In the genomic region with DNA sequence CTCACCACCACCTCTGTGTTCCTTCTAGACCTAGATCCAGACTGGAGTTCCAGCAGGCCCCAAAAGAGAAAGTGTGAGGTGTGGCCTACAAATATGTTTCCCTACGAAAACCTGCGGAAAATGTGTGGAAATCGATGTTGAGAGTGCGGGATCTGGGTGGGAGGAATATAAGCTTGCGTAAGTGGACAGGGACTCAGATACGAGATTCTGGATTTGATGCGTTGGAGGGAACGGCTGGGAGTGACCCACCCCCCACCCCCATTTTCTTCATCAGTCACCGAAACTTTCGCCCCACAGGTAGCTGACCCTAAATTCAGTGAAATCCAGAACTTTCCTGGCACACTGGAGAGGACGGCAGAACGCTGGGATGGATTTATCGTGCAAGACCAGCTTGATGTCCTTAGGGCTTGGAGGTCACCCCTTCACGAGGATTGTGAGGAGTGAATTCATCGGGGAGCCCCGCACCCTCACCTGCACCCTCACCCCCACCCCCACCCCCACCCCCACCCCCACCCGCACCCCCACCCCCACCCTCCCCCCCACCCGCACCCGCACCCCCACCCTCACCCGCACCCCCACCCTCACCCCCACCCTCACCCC, we compare ENCODE assay signal across 12 cellular contexts. TPM values are rescaled to one million over a fixed set of nuclear protein-coding genes. Genes with fewer than 3 reads are reported as not detected.
A peak's percentile ranks its signal among the peaks of the same experiment; 100 is the strongest.
DNase-seq lines count a peak whose midpoint lies in the region; ATAC-seq, FAIRE-seq and TF ChIP-seq lines count a peak whose summit lies in the region.
"Had no signal": no experiment of that assay in that cellular context is flagged by ENCODE, and none has a peak within 500 bp of the region (broad histone marks: within the 10 kb centered on the region; RNA-seq: fewer than 3 reads in every experiment).

No MANE protein-coding gene starts in this region.

- H3F3A ChIP-seq in PC-3 (ENCODE audit: low read length, unreplicated experiment), result peaks cover 10% of the 10 kb centered on the region

- peaks cover 6% of the 10 kb centered on the region; the same call in 1 of the 2 replicates for H3K4me1 ChIP-seq in PC-3 (ENCODE audit: insufficient read depth, low read length)
- H3K4me1 ChIP-seq in endodermal cell (ENCODE audit: control insufficient read depth, insufficient read depth, low read length), result no peaks in the 10 kb centered on the region
- H3K4me1 ChIP-seq: pancreas had no signal

- H3K9me3 Mint-ChIP-seq in natural killer cell (no peaks in the 10 kb centered on the region), endodermal cell (no peaks in the 10 kb centered on the region)
- H3K9me3 Mint-ChIP-seq in natural killer cell treated with Interleukin-12 subunit alpha and Interleukin-12 subunit beta and Interleukin-15 and Interleukin-18, amount 100 ng/mL, for 72 hours, result no peaks in the 10 kb centered on the region

- intact Hi-C loops in natural killer cell (cut with micrococcal nuclease) (no loop called here), PC-3 (cut with micrococcal nuclease) (loop anchor here (1.0 kb wide), 1 partner anchor 12 kb away; no protein-coding TSS in a partner anchor)

- no peaks in the 10 kb centered on the region for H3K9me2 ChIP-seq in PC-3 (replicated peaks; ENCODE audit: low read length)

- no peak overlapping the region for H3K4me3 ChIP-seq in PC-3 (ENCODE audit: low read length)
- no peak overlapping the region for H3K4me3 ChIP-seq in endodermal cell (ENCODE audit: low read length)
- H3K4me3 ChIP-seq: pancreas, suprapubic skin had no signal

- H3K27me3 ChIP-seq in PC-3 (ENCODE audit: low read length) (no peaks in the 10 kb centered on the region), endodermal cell (ENCODE audit: control insufficient read depth, insufficient read depth, low read length, poor library complexity, severe bottlenecking) (no peaks in the 10 kb centered on the region)
- H3K27me3 ChIP-seq: pancreas, suprapubic skin had no signal

- H3K9ac ChIP-seq in PC-3 (ENCODE audit: low read length), result no peak overlapping the region
- no peak overlapping the region for H3K9ac ChIP-seq in endodermal cell (ENCODE audit: extremely low read depth, low read length, poor library complexity, severe bottlenecking)

- H3K9me3 ChIP-seq in PC-3 (ENCODE audit: low read length) (no peaks in the 10 kb centered on the region), endodermal cell (ENCODE audit: control insufficient read depth, low read length) (no peaks in the 10 kb centered on the region)
- H3K9me3 ChIP-seq: pancreas, suprapubic skin had no signal

- POLR2A ChIA-PET in PC-3 (lab: Charles Lee; ENCODE audit: unreplicated experiment), result interaction anchor here (0.6 kb wide), 1 partner anchor 67 kb away, joined by 3 read pairs; no protein-coding TSS in a partner anchor

- H3K79me2 ChIP-seq in PC-3 (ENCODE audit: low read length), result no peaks in the 10 kb centered on the region

- DNase-seq in natural killer cell, result no peak
- DNase-seq in natural killer cell treated with Interleukin-12 subunit alpha and Interleukin-12 subunit beta and Interleukin-15 and Interleukin-18, amount 100 ng/mL, for 72 hours (ENCODE audit: low spot score), result no peak
- DNase-seq in PC-3, result no peak
- no peak for DNase-seq in endodermal cell
- DNase-seq in urothelium cell line (ENCODE audit: low spot score), result peak; percentile 44
- DNase-seq in foreskin melanocyte, result no peak
- no peak for DNase-seq in glomerular visceral epithelial cell (ENCODE audit: extremely low spot score)
- DNase-seq in NCI-H1092 (lab: John Stamatoyannopoulos, UW), result no peak
- DNase-seq: activated T-cell treated with anti-CD3 and anti-CD28 coated beads for 4 hours, NCI-H1436 treated with DMSO at 0.1 percent for 48 hours had no signal

- H3K27ac ChIP-seq in PC-3 (ENCODE audit: low read length) (no peak overlapping the region), endodermal cell (ENCODE audit: low read depth, low read length) (no peak overlapping the region)

- peak overlapping the region; percentile 38 to 56 for H3K27ac Mint-ChIP-seq in natural killer cell
- peak overlapping the region in 1 of 2 donors; percentile 35 for H3K27ac Mint-ChIP-seq in natural killer cell treated with Interleukin-12 subunit alpha and Interleukin-12 subunit beta and Interleukin-15 and Interleukin-18, amount 100 ng/mL, for 72 hours
- H3K27ac Mint-ChIP-seq in endodermal cell, result peak overlapping the region; percentile 7

- ATAC-seq in natural killer cell, result no peak
- ATAC-seq in natural killer cell treated with Interleukin-12 subunit alpha and Interleukin-12 subunit beta and Interleukin-15 and Interleukin-18, amount 100 ng/mL, for 72 hours, result no peak
- no peak for ATAC-seq in PC-3

- H3K4me2 ChIP-seq in PC-3 (ENCODE audit: low read length), result 0 out of 2 replicates have a peak overlapping the region, but pooled peaks have one; percentile 57

- WGBS in endodermal cell (ENCODE audit: insufficient coverage in 1 of 2, insufficient read length in 1 of 2), 2 experiments, result 91 to 99% methylated on average over 6 to 13 of the region's 20 CpGs

- CTCF ChIA-PET in PC-3 (lab: Charles Lee), result interaction anchor here (0.6 to 1.2 kb wide), 8 partner anchors 13 to 252 kb away, joined by 3 to 10 read pairs (median 4); a partner anchor contains a TSS

- H3K4me3 Mint-ChIP-seq in natural killer cell (no peak overlapping the region), endodermal cell (no peak overlapping the region)
- H3K4me3 Mint-ChIP-seq in natural killer cell treated with Interleukin-12 subunit alpha and Interleukin-12 subunit beta and Interleukin-15 and Interleukin-18, amount 100 ng/mL, for 72 hours, result no peak overlapping the region

- H3K4me1 Mint-ChIP-seq in natural killer cell, result peaks cover 7 to 24% of the 10 kb centered on the region in 2 donors
- peaks cover 15% of the 10 kb centered on the region in 2 donors for H3K4me1 Mint-ChIP-seq in natural killer cell treated with Interleukin-12 subunit alpha and Interleukin-12 subunit beta and Interleukin-15 and Interleukin-18, amount 100 ng/mL, for 72 hours (ENCODE audit: low read depth in 2 of 2)
- peaks cover 5% of the 10 kb centered on the region for H3K4me1 Mint-ChIP-seq in endodermal cell

- TF ChIP-seq CTCF in natural killer cell (IDR thresholded peaks at IDR 0.05) (no peak), PC-3 (conservative IDR thresholded peaks at IDR 0.05; ENCODE audit: low read depth, low read length) (no peak), endodermal cell (conservative IDR thresholded peaks at IDR 0.05) (no peak)

- FAIRE-seq in urothelium cell line (lab: Jason Lieb, UNC), result no peak
- FAIRE-seq: pancreas had no signal

- no TSS peak for BruUV-seq in PC-3 (replicated peaks; lab: Mats Ljungman, UMichigan)

- peaks cover 0 to 8% of the 10 kb centered on the region in 2 donors for H3K27me3 Mint-ChIP-seq in natural killer cell (ENCODE audit: low read depth in 2 of 2)
- H3K27me3 Mint-ChIP-seq in natural killer cell treated with Interleukin-12 subunit alpha and Interleukin-12 subunit beta and Interleukin-15 and Interleukin-18, amount 100 ng/mL, for 72 hours, result peaks cover 0 to 3% of the 10 kb centered on the region in 2 donors
- H3K27me3 Mint-ChIP-seq in endodermal cell (ENCODE audit: insufficient read depth), result peaks cover 1% of the 10 kb centered on the region

- no peak overlapping the region for H2AFZ ChIP-seq in PC-3 (ENCODE audit: low read length)

- no peaks in the 10 kb centered on the region for H3K36me3 Mint-ChIP-seq in natural killer cell
- no peaks in the 10 kb centered on the region for H3K36me3 Mint-ChIP-seq in natural killer cell treated with Interleukin-12 subunit alpha and Interleukin-12 subunit beta and Interleukin-15 and Interleukin-18, amount 100 ng/mL, for 72 hours
- H3K36me3 Mint-ChIP-seq in endodermal cell (ENCODE audit: low read depth), result no peaks in the 10 kb centered on the region

- H4K20me1 ChIP-seq in PC-3 (ENCODE audit: low read length), result no peaks in the 10 kb centered on the region

- H3K36me3 ChIP-seq in PC-3 (ENCODE audit: low read depth, low read length) (no peaks in the 10 kb centered on the region), endodermal cell (ENCODE audit: control insufficient read depth, insufficient read depth, low read length) (peaks cover 9% of the 10 kb centered on the region)
- H3K36me3 ChIP-seq: pancreas had no signal

RNA-seq across cellular contexts. Expression of a gene that starts 13.2 kb away (rescaled TPM):
- total RNA-seq in natural killer cell (1 to 10 TPM; 5.1 to 8.0 (median 6.4) TPM), PC-3 (2014; rRNA removed) (15.8 and 21.7 TPM in 2 replicates), endodermal cell (10 to 100 TPM; 15.8 to 17.4 TPM)
- 1 to 10 TPM; 4.1 to 5.9 TPM for total RNA-seq in natural killer cell treated with Interleukin-12 subunit alpha and Interleukin-12 subunit beta and Interleukin-15 and Interleukin-18, amount 100 ng/mL, for 72 hours
- 21.1 TPM for polyA plus RNA-seq in endodermal cell (2013, experiment 1 of 2)
- 22.4 TPM for polyA plus RNA-seq in endodermal cell (2013, experiment 2 of 2)

RNA-seq across cellular contexts. Expression of a gene that starts 51.5 kb away (rescaled TPM):
- total RNA-seq in natural killer cell (100 to 1,000 TPM in 1 of 3 donors, 10 to 100 TPM in 2; 79.5 to 116 (median 83.4) TPM), PC-3 (2014; rRNA removed) (33.2 and 40.4 TPM in 2 replicates), endodermal cell (10 to 100 TPM; 53.5 to 68.3 TPM)
- total RNA-seq in natural killer cell treated with Interleukin-12 subunit alpha and Interleukin-12 subunit beta and Interleukin-15 and Interleukin-18, amount 100 ng/mL, for 72 hours, result 10 to 100 TPM; 57.6 to 81.1 TPM
- 47.8 TPM for polyA plus RNA-seq in endodermal cell (2013, experiment 1 of 2)
- 43.0 TPM for polyA plus RNA-seq in endodermal cell (2013, experiment 2 of 2)

RNA-seq across cellular contexts. Expression of a gene that starts 58.0 kb away (rescaled TPM):
- total RNA-seq in natural killer cell (1 to 10 TPM in 1 of 3 donors, not detected in 2; 1.9 TPM), PC-3 (2014; rRNA removed) (14.3 and 17.7 TPM in 2 replicates), endodermal cell (100 to 1,000 TPM in 1 of 2 donors, 10 to 100 TPM in 1; 48.9 to 133 TPM)
- total RNA-seq in natural killer cell treated with Interleukin-12 subunit alpha and Interleukin-12 subunit beta and Interleukin-15 and Interleukin-18, amount 100 ng/mL, for 72 hours, result not detected
- 71.6 TPM for polyA plus RNA-seq in endodermal cell (2013, experiment 1 of 2)
- polyA plus RNA-seq in endodermal cell (2013, experiment 2 of 2), result 66.6 TPM
